In the genomic region with DNA sequence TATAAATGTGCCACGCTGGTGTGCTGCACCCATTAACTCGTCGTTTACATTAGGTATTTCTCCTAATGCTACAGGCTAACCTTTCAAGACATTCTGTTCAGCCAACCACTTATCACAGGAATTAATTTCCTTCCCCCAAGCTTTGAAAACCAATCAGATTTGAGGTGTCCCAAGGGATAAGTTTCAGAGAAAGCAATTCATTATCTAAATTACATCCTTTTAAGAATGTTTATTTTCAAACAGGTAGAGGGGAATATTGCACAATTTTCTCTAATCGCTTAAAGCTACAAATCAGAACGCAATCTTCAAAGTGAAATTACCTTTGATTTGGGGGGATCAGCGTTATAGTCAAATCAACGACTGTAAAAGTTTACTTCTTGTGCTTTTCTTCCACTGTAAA, we compare ENCODE assay signal across 8 cellular contexts. TPM values are rescaled to one million over a fixed set of nuclear protein-coding genes. Genes with fewer than 3 reads are reported as not detected.
DNase-seq lines count a peak whose midpoint lies in the region; ATAC-seq and FAIRE-seq lines count a peak whose summit lies in the region.

No MANE protein-coding gene starts in this region.

- no peaks in the 10 kb centered on the region for H3K36me3 Mint-ChIP-seq in activated T-helper 2 cell treated with anti-CD3 and anti-CD28 coated beads, Interferon-gamma antibody, Interleukin-2, Interleukin-4, amounts not matched to agents 10 μg/mL and 5 μg/mL and 100 μg/mL, durations not matched to agents 14 hours and 24 hours and 36 hours (ENCODE audit: low read depth)

- H3K27me3 ChIP-seq in BLaER1 (no peaks in the 10 kb centered on the region), HUES6 (ENCODE audit: control insufficient read depth, insufficient read depth, low read length) (no peaks in the 10 kb centered on the region), thymus (ENCODE audit: control insufficient read depth, insufficient read depth) (peaks cover 12% of the 10 kb centered on the region)

- intact Hi-C loops in activated T-helper 2 cell treated with anti-CD3 and anti-CD28 coated beads, Interferon-gamma antibody, Interleukin-2, Interleukin-4, amounts not matched to agents 10 μg/mL and 5 μg/mL and 100 μg/mL, durations not matched to agents 14 hours and 24 hours and 36 hours (cut with micrococcal nuclease) = loop anchor here (5.0 kb wide), 3 partner anchors 307 to 402 kb away; partner anchors contain the start of genes CEP135 and EXOC1

- peaks cover 37% of the 10 kb centered on the region for H3K27me3 Mint-ChIP-seq in activated T-helper 2 cell treated with anti-CD3 and anti-CD28 coated beads, Interferon-gamma antibody, Interleukin-2, Interleukin-4, amounts not matched to agents 10 μg/mL and 5 μg/mL and 100 μg/mL, durations not matched to agents 14 hours and 24 hours and 36 hours (ENCODE audit: low read depth)

- peaks cover 36% of the 10 kb centered on the region for H3K4me1 Mint-ChIP-seq in activated T-helper 2 cell treated with anti-CD3 and anti-CD28 coated beads, Interferon-gamma antibody, Interleukin-2, Interleukin-4, amounts not matched to agents 10 μg/mL and 5 μg/mL and 100 μg/mL, durations not matched to agents 14 hours and 24 hours and 36 hours (ENCODE audit: low read depth)

- peak; percentile 38 for FAIRE-seq in islet of Langerhans (lab: Jason Lieb, UNC)

- no peak overlapping the region for H3K27ac Mint-ChIP-seq in activated T-helper 2 cell treated with anti-CD3 and anti-CD28 coated beads, Interferon-gamma antibody, Interleukin-2, Interleukin-4, amounts not matched to agents 10 μg/mL and 5 μg/mL and 100 μg/mL, durations not matched to agents 14 hours and 24 hours and 36 hours

- peaks cover 30% of the 10 kb centered on the region for H3K4me1 ChIP-seq in BLaER1
- H3K4me1 ChIP-seq in HUES6 (ENCODE audit: control insufficient read depth, insufficient read depth, low read length) = peaks cover 34% of the 10 kb centered on the region
- H3K4me1 ChIP-seq in thymus (ENCODE audit: control insufficient read depth, insufficient read depth, low read length) = peaks cover 6% of the 10 kb centered on the region

- no peaks in the 10 kb centered on the region for H3K9me3 ChIP-seq in BLaER1
- no peaks in the 10 kb centered on the region for H3K9me3 ChIP-seq in HUES6 (ENCODE audit: control insufficient read depth, insufficient read depth, low read depth, low read length)
- H3K9me3 ChIP-seq in thymus (ENCODE audit: control insufficient read depth) = no peaks in the 10 kb centered on the region

- 3% methylated on average over 7 of the region's 7 CpGs for WGBS in thymus

- H3K4me3 ChIP-seq in BLaER1 = peak overlapping the region; percentile 92
- H3K4me3 ChIP-seq in HUES6 (ENCODE audit: low read depth, low read length) = peak overlapping the region; percentile 86
- peak overlapping the region; percentile 85 for H3K4me3 ChIP-seq in thymus (ENCODE audit: low read length)

- H3K27ac ChIP-seq in BLaER1 = peak overlapping the region; percentile 93
- H3K27ac ChIP-seq in HUES6 (ENCODE audit: low read depth, low read length) = peak overlapping the region; percentile 92; the same call in 1 of the 2 replicates
- H3K27ac ChIP-seq in thymus (ENCODE audit: low read depth) = no peak overlapping the region

- peaks cover 41% of the 10 kb centered on the region for H4K20me1 ChIP-seq in BLaER1

- peak overlapping the region; percentile 86 for H3K4me3 Mint-ChIP-seq in activated T-helper 2 cell treated with anti-CD3 and anti-CD28 coated beads, Interferon-gamma antibody, Interleukin-2, Interleukin-4, amounts not matched to agents 10 μg/mL and 5 μg/mL and 100 μg/mL, durations not matched to agents 14 hours and 24 hours and 36 hours (ENCODE audit: low read depth)

- no peak for DNase-seq in activated T-helper 2 cell treated with anti-CD3 and anti-CD28 coated beads, Interferon-gamma antibody, Interleukin-2, Interleukin-4, amounts not matched to agents 10 μg/mL and 5 μg/mL and 100 μg/mL, durations not matched to agents 14 hours and 24 hours and 36 hours (ENCODE audit: low spot score)
- DNase-seq in stimulated activated CD4-positive, alpha-beta T cell treated with anti-CD3 and anti-CD28 coated beads, Interleukin-4, amount 100 ng/mL, for 24 hours = no peak
- no peak for DNase-seq in NCI-H446 treated with DMSO at 0.1 percent for 48 hours (lab: John Stamatoyannopoulos, UW)

- H3K36me3 ChIP-seq in BLaER1 (peaks cover 4% of the 10 kb centered on the region; the same call in 1 of the 2 replicates), HUES6 (ENCODE audit: control insufficient read depth, insufficient read depth, low read length) (peaks cover 4% of the 10 kb centered on the region; the same call in 1 of the 2 replicates), thymus (ENCODE audit: control insufficient read depth, insufficient read depth) (no peaks in the 10 kb centered on the region)

- H3K9ac ChIP-seq in BLaER1 = peak overlapping the region; percentile 87
- peak overlapping the region; percentile 80 for H3K9ac ChIP-seq in HUES6 (ENCODE audit: low read length)

- H3K9me3 Mint-ChIP-seq in activated T-helper 2 cell treated with anti-CD3 and anti-CD28 coated beads, Interferon-gamma antibody, Interleukin-2, Interleukin-4, amounts not matched to agents 10 μg/mL and 5 μg/mL and 100 μg/mL, durations not matched to agents 14 hours and 24 hours and 36 hours = no peaks in the 10 kb centered on the region

- H3K4me2 ChIP-seq in BLaER1 = peak overlapping the region; percentile 84

- no peak for ATAC-seq in GM21360 (IDR thresholded peaks at IDR 0.05; ENCODE audit: unreplicated experiment)

RNA-seq across cellular contexts. Expression of gene CLOCK, which starts 1.6 kb away (rescaled TPM):
- total RNA-seq in activated T-helper 2 cell treated with anti-CD3 and anti-CD28 coated beads, Interferon-gamma antibody, Interleukin-2, Interleukin-4, amounts not matched to agents 10 μg/mL and 5 μg/mL and 100 μg/mL, durations not matched to agents 14 hours and 24 hours and 36 hours = 7.2 and 7.4 TPM in 2 replicates
- 4.9 TPM for polyA plus RNA-seq in thymus

RNA-seq across cellular contexts. Expression of gene PDCL2, which starts 46.9 kb away (rescaled TPM):
- total RNA-seq in activated T-helper 2 cell treated with anti-CD3 and anti-CD28 coated beads, Interferon-gamma antibody, Interleukin-2, Interleukin-4, amounts not matched to agents 10 μg/mL and 5 μg/mL and 100 μg/mL, durations not matched to agents 14 hours and 24 hours and 36 hours = not detected in 2 replicates
- polyA plus RNA-seq in thymus = 0.11 TPM
